ENCODE assay signal across 15 cellular contexts in genomic region chr17:46819906-46820351, GRCh38. TPM values are rescaled to one million over a fixed set of nuclear protein-coding genes. Genes with fewer than 3 reads are reported as not detected.
DNase-seq lines count a peak whose midpoint lies in the region; ATAC-seq, FAIRE-seq and TF ChIP-seq lines count a peak whose summit lies in the region.
"Had no signal": no experiment of that assay in that cellular context is flagged by ENCODE, and none has a peak within 500 bp of the region (broad histone marks: within the 10 kb centered on the region; RNA-seq: fewer than 3 reads in every experiment).

No MANE protein-coding gene starts in this region.

- H3K36me3 Mint-ChIP-seq in naive B cell: no peaks in the 10 kb centered on the region
- H3K36me3 Mint-ChIP-seq: activated naive CD4-positive, alpha-beta T cell treated with anti-CD3 and anti-CD28 coated beads, Interleukin-2, amount 10 ng/mL, durations not matched to agents 7 days and 5 days had no signal

- peak overlapping the region; percentile 76 to 84 for H3K4me3 Mint-ChIP-seq in stimulated activated naive CD8-positive, alpha-beta T cell treated with anti-CD3 and anti-CD28 coated beads, Interleukin-15, amount 100 ng/mL, for 72 hours
- H3K4me3 Mint-ChIP-seq in naive B cell: peak overlapping the region; percentile 74 to 85 (median 82)
- H3K4me3 Mint-ChIP-seq: activated naive CD4-positive, alpha-beta T cell treated with anti-CD3 and anti-CD28 coated beads, Interleukin-2, amount 10 ng/mL, durations not matched to agents 7 days and 5 days had no signal

- peaks cover 87% of the 10 kb centered on the region for H3K27me3 Mint-ChIP-seq in stimulated activated naive CD8-positive, alpha-beta T cell treated with anti-CD3 and anti-CD28 coated beads, Interleukin-15, amount 100 ng/mL, for 72 hours
- peaks cover 71 to 91% (median 76%) of the 10 kb centered on the region in 3 donors for H3K27me3 Mint-ChIP-seq in naive B cell

- no peak for ATAC-seq in stimulated activated naive CD8-positive, alpha-beta T cell treated with anti-CD3 and anti-CD28 coated beads, Interleukin-15, amount 100 ng/mL, for 72 hours
- no peak for ATAC-seq in stimulated activated naive CD8-positive, alpha-beta T cell treated with anti-CD3 and anti-CD28 coated beads, Interleukin-15, Interleukin-2, amounts not matched to agents 100 U/mL and 50 U/mL, for 24 hours
- ATAC-seq in naive B cell (ENCODE audit: low read depth in 2 of 2): peak in 1 of 2 donors; percentile 22
- ATAC-seq: HCT116 had no signal

- H3K9me3 Mint-ChIP-seq in stimulated activated naive CD8-positive, alpha-beta T cell treated with anti-CD3 and anti-CD28 coated beads, Interleukin-15, amount 100 ng/mL, for 72 hours: no peaks in the 10 kb centered on the region
- H3K9me3 Mint-ChIP-seq in naive B cell: no peaks in the 10 kb centered on the region
- H3K9me3 Mint-ChIP-seq: activated naive CD4-positive, alpha-beta T cell treated with anti-CD3 and anti-CD28 coated beads, Interleukin-2, amount 10 ng/mL, durations not matched to agents 7 days and 5 days had no signal

- H3K27ac Mint-ChIP-seq in stimulated activated naive CD8-positive, alpha-beta T cell treated with anti-CD3 and anti-CD28 coated beads, Interleukin-15, amount 100 ng/mL, for 72 hours: no peak overlapping the region
- no peak overlapping the region for H3K27ac Mint-ChIP-seq in naive B cell
- H3K27ac Mint-ChIP-seq: activated naive CD4-positive, alpha-beta T cell treated with anti-CD3 and anti-CD28 coated beads, Interleukin-2, amount 10 ng/mL, durations not matched to agents 7 days and 5 days had no signal

- no peak overlapping the region for H3K27ac ChIP-seq in coronary artery
- H3K27ac ChIP-seq: epithelial cell of prostate, VCaP had no signal

- no peak for TF ChIP-seq CTCF in coronary artery (IDR thresholded peaks at IDR 0.05)

- no peak for FAIRE-seq in GM12891 (lab: Jason Lieb, UNC)

- DNase-seq in stimulated activated naive CD8-positive, alpha-beta T cell treated with anti-CD3 and anti-CD28 coated beads, Interleukin-15, amount 100 ng/mL, for 72 hours: no peak
- DNase-seq in stimulated activated naive CD8-positive, alpha-beta T cell treated with anti-CD3 and anti-CD28 coated beads, Interleukin-15, Interleukin-2, amounts not matched to agents 100 U/mL and 50 U/mL, for 24 hours: no peak
- no peak for DNase-seq in coronary artery (ENCODE audit: low spot score)
- no peak for DNase-seq in naive B cell
- no peak for DNase-seq in NCI-H1092 (lab: John Stamatoyannopoulos, UW)
- DNase-seq in NCI-H1092 treated with DMSO at 0.1 percent for 48 hours (lab: John Stamatoyannopoulos, UW): no peak
- no peak for DNase-seq in central memory CD4-positive, alpha-beta T cell
- DNase-seq in GM12891 (ENCODE audit: insufficient read length, low spot score): no peak
- DNase-seq: cerebellar nuclear complex, DMS 273 treated with DMSO at 0.1 percent for 48 hours, NCI-H187 treated with DMSO at 0.1 percent for 48 hours had no signal

- no peak for TF ChIP-seq POLR2A in GM12891 (IDR thresholded peaks at IDR 0.05; ENCODE audit: low read depth, low read length)

- peaks cover 56% of the 10 kb centered on the region for H3K4me1 Mint-ChIP-seq in stimulated activated naive CD8-positive, alpha-beta T cell treated with anti-CD3 and anti-CD28 coated beads, Interleukin-15, amount 100 ng/mL, for 72 hours
- peaks cover 35 to 53% (median 37%) of the 10 kb centered on the region in 3 donors for H3K4me1 Mint-ChIP-seq in naive B cell

- H3K4me3 ChIP-seq in coronary artery: peak overlapping the region; percentile 70

TF ChIP-seq in GM12891, 5 proteins besides CTCF, POLR2A, EP300 and RAD21:
- no peak for TF ChIP-seq POLR2AphosphoS5 (IDR thresholded peaks at IDR 0.05; ENCODE audit: low read depth, low read length)
- TF ChIP-seq POU2F2 (IDR thresholded peaks at IDR 0.05; ENCODE audit: low read depth, low read length): no peak
- TF ChIP-seq PAX5 (IDR thresholded peaks at IDR 0.05; ENCODE audit: insufficient read depth, low read length, severe bottlenecking): no peak
- no peak for TF ChIP-seq SPI1 (IDR thresholded peaks at IDR 0.05; ENCODE audit: low read depth, low read length)
- TF ChIP-seq TAF1 (IDR thresholded peaks at IDR 0.05; ENCODE audit: low read depth, low read length): no peak

RNA-seq across cellular contexts. Expression of gene WNT3, which starts 1.4 kb away (rescaled TPM):
- polyA plus RNA-seq in naive B cell (ENCODE audit: low read depth in 6 of 6): under 1 TPM in 4 of 6 donors, not detected in 2; 0.06 to 0.73 (median 0.17) TPM
- polyA plus RNA-seq in GM12891 (2012; ENCODE audit: low read depth, missing spikeins): 0.04 TPM

RNA-seq across cellular contexts. Expression of gene WNT9B, which starts 31.5 kb away (rescaled TPM):
- polyA plus RNA-seq in naive B cell (ENCODE audit: low read depth in 6 of 6): not detected
- not detected for polyA plus RNA-seq in GM12891 (2012; ENCODE audit: low read depth, missing spikeins)
